ENCODE assay signal across 12 cellular contexts in genomic region chr2:69589973-69590652, GRCh38. TPM values are rescaled to one million over a fixed set of nuclear protein-coding genes. Genes with fewer than 3 reads are reported as not detected.
DNase-seq lines count a peak whose midpoint lies in the region; ATAC-seq and TF ChIP-seq lines count a peak whose summit lies in the region.
"Had no signal": no experiment of that assay in that cellular context is flagged by ENCODE, and none has a peak within 500 bp of the region (broad histone marks: within the 10 kb centered on the region; RNA-seq: fewer than 3 reads in every experiment).

No MANE protein-coding gene starts in this region.

- H3K36me3 Mint-ChIP-seq in activated naive CD4-positive, alpha-beta T cell treated with anti-CD3 and anti-CD28 coated beads for 36 hours (ENCODE audit: low read depth), result peaks cover 5% of the 10 kb centered on the region
- H3K36me3 Mint-ChIP-seq in activated naive CD4-positive, alpha-beta T cell treated with anti-CD3 and anti-CD28 coated beads, Interleukin-2, amount 10 ng/mL, durations not matched to agents 7 days and 5 days, result peaks cover 34% of the 10 kb centered on the region

- peak overlapping the region; percentile 1 for H3K4me3 Mint-ChIP-seq in activated naive CD4-positive, alpha-beta T cell treated with anti-CD3 and anti-CD28 coated beads for 36 hours
- no peak overlapping the region for H3K4me3 Mint-ChIP-seq in activated naive CD4-positive, alpha-beta T cell treated with anti-CD3 and anti-CD28 coated beads, Interleukin-2, amount 10 ng/mL, durations not matched to agents 7 days and 5 days

- H3K4me2 ChIP-seq in smooth muscle cell, result peak overlapping the region; percentile 72

- no peaks in the 10 kb centered on the region for H3K9me3 ChIP-seq in adrenal gland (replicated peaks in 1 of 3)
- H3K9me3 ChIP-seq in right atrium auricular region, result no peaks in the 10 kb centered on the region
- H3K9me3 ChIP-seq in smooth muscle cell (replicated peaks; ENCODE audit: low read depth), result no peaks in the 10 kb centered on the region
- H3K9me3 ChIP-seq in body of pancreas, result no peaks in the 10 kb centered on the region
- H3K9me3 ChIP-seq: SJSA1 had no signal

- H3K4me1 Mint-ChIP-seq in activated naive CD4-positive, alpha-beta T cell treated with anti-CD3 and anti-CD28 coated beads for 36 hours (ENCODE audit: low read depth), result peaks cover 79% of the 10 kb centered on the region
- H3K4me1 Mint-ChIP-seq in activated naive CD4-positive, alpha-beta T cell treated with anti-CD3 and anti-CD28 coated beads, Interleukin-2, amount 10 ng/mL, durations not matched to agents 7 days and 5 days, result peaks cover 65% of the 10 kb centered on the region

- H3K36me3 ChIP-seq in adrenal gland (replicated peaks in 1 of 2), result no peaks in the 10 kb centered on the region
- H3K36me3 ChIP-seq in right atrium auricular region, result no peaks in the 10 kb centered on the region
- no peaks in the 10 kb centered on the region for H3K36me3 ChIP-seq in smooth muscle cell (ENCODE audit: low read depth)
- no peaks in the 10 kb centered on the region for H3K36me3 ChIP-seq in body of pancreas (replicated peaks in 1 of 2; ENCODE audit: insufficient read depth in 1 of 2, low read depth in 2 of 2)

- intact Hi-C loops in activated naive CD4-positive, alpha-beta T cell treated with anti-CD3 and anti-CD28 coated beads for 36 hours (cut with micrococcal nuclease), result no loop called here
- intact Hi-C loops in adrenal gland (cut with DNase I), result no loop called here
- intact Hi-C loops in body of pancreas (cut with DNase I), result no loop called here

- 32 to 51% (median 37%) methylated on average over 8 of the region's 8 CpGs for WGBS in adrenal gland, 4 donors
- 44% methylated on average over 8 of the region's 8 CpGs for WGBS in smooth muscle cell (ENCODE audit: low lambda C conversion rate)
- WGBS in body of pancreas, 2 donors, result 62 to 72% methylated on average over 8 of the region's 8 CpGs

- H3K27ac Mint-ChIP-seq in activated naive CD4-positive, alpha-beta T cell treated with anti-CD3 and anti-CD28 coated beads for 36 hours, result peak overlapping the region; percentile 68
- H3K27ac Mint-ChIP-seq in activated naive CD4-positive, alpha-beta T cell treated with anti-CD3 and anti-CD28 coated beads, Interleukin-2, amount 10 ng/mL, durations not matched to agents 7 days and 5 days, result no peak overlapping the region

- peaks cover 6% of the 10 kb centered on the region for H3F3A ChIP-seq in smooth muscle cell (ENCODE audit: low read depth)

- H3K4me1 ChIP-seq in adrenal gland (replicated peaks in 1 of 2) (peaks cover 8 to 31% of the 10 kb centered on the region in 2 donors), right atrium auricular region (peaks cover 0 to 28% of the 10 kb centered on the region in 2 donors), smooth muscle cell (ENCODE audit: low read depth) (peaks cover 23% of the 10 kb centered on the region), body of pancreas (peaks cover 25% of the 10 kb centered on the region)
- H3K4me1 ChIP-seq: SJSA1 had no signal

- no peak for DNase-seq in activated naive CD4-positive, alpha-beta T cell treated with anti-CD3 and anti-CD28 coated beads for 36 hours
- DNase-seq in activated naive CD4-positive, alpha-beta T cell treated with anti-CD3 and anti-CD28 coated beads, Interleukin-2, amount 10 ng/mL, durations not matched to agents 7 days and 5 days, result no peak
- DNase-seq in adrenal gland, result peak; percentile 60 to 78 (median 76)
- no peak for DNase-seq in right atrium auricular region (ENCODE audit: low spot score)
- DNase-seq in smooth muscle cell (lab: John Stamatoyannopoulos, UW; ENCODE audit: unreplicated experiment), result no peak
- DNase-seq in body of pancreas, result no peak
- DNase-seq: activated CD4-positive, alpha-beta T cell treated with anti-CD3 and anti-CD28 coated beads for 1 hour; NCI-H524 treated with DMSO at 0.1 percent for 48 hours; stimulated activated CD4-positive, alpha-beta T cell treated with anti-CD3 and anti-CD28 coated beads, Interleukin-4, amount 100 ng/mL, for 4 hours had no signal

- TF ChIP-seq POLR2A in adrenal gland (IDR thresholded peaks at IDR 0.05), result peak in 1 of 2 donors; percentile 61
- no peak for TF ChIP-seq POLR2A in body of pancreas (IDR thresholded peaks at IDR 0.05)

- H3K4me3 ChIP-seq in adrenal gland (no peak overlapping the region), right atrium auricular region (no peak overlapping the region), smooth muscle cell (no peak overlapping the region), body of pancreas (no peak overlapping the region)
- H3K4me3 ChIP-seq: SJSA1 had no signal

- CTCF ChIA-PET in activated naive CD4-positive, alpha-beta T cell treated with anti-CD3 and anti-CD28 coated beads for 36 hours (lab: Charles Lee), result interaction anchor here (0.7 to 3.9 kb wide), 3 partner anchors 16 to 24 kb away, joined by 3 to 22 read pairs (median 13); no protein-coding TSS in a partner anchor
- CTCF ChIA-PET in activated naive CD4-positive, alpha-beta T cell treated with anti-CD3 and anti-CD28 coated beads, Interleukin-2, amount 10 ng/mL, durations not matched to agents 7 days and 5 days (lab: Charles Lee), result interaction anchor here (1.1 to 2.1 kb wide), 2 partner anchors 25 to 135 kb away, joined by 7 to 11 read pairs; no protein-coding TSS in a partner anchor

- H3K9ac ChIP-seq in smooth muscle cell (ENCODE audit: low read depth), result no peak overlapping the region

- H2AFZ ChIP-seq in smooth muscle cell (ENCODE audit: low read depth), result no peak overlapping the region

- no peaks in the 10 kb centered on the region for H3K27me3 Mint-ChIP-seq in activated naive CD4-positive, alpha-beta T cell treated with anti-CD3 and anti-CD28 coated beads for 36 hours (ENCODE audit: low read depth)
- no peaks in the 10 kb centered on the region for H3K27me3 Mint-ChIP-seq in activated naive CD4-positive, alpha-beta T cell treated with anti-CD3 and anti-CD28 coated beads, Interleukin-2, amount 10 ng/mL, durations not matched to agents 7 days and 5 days

- H3K27ac ChIP-seq in adrenal gland (peak overlapping the region in 4 of 5 donors; percentile 59 to 87 (median 78)), right atrium auricular region (peak overlapping the region; percentile 69 to 77), smooth muscle cell (ENCODE audit: low read depth) (peak overlapping the region; percentile 68), body of pancreas (no peak overlapping the region)
- H3K27ac ChIP-seq: SJSA1 had no signal

- peaks cover 94% of the 10 kb centered on the region for H4K20me1 ChIP-seq in smooth muscle cell (ENCODE audit: low read depth)

- peak in 1 of 6 experiments; percentile 8 for TF ChIP-seq CTCF in adrenal gland (IDR thresholded peaks at IDR 0.05)
- TF ChIP-seq CTCF in right atrium auricular region (IDR thresholded peaks at IDR 0.05), result no peak
- TF ChIP-seq CTCF in smooth muscle cell (IDR thresholded peaks at IDR 0.05; ENCODE audit: borderline replicate concordance, insufficient read depth, poor library complexity, severe bottlenecking), result no peak
- TF ChIP-seq CTCF in body of pancreas (IDR thresholded peaks at IDR 0.05), result no peak

- ATAC-seq in GM19467 (IDR thresholded peaks at IDR 0.05; ENCODE audit: unreplicated experiment) (no peak), GM21529 (IDR thresholded peaks at IDR 0.05; ENCODE audit: unreplicated experiment) (no peak), body of pancreas (no peak)

- no peaks in the 10 kb centered on the region for H3K9me3 Mint-ChIP-seq in activated naive CD4-positive, alpha-beta T cell treated with anti-CD3 and anti-CD28 coated beads for 36 hours
- no peaks in the 10 kb centered on the region for H3K9me3 Mint-ChIP-seq in activated naive CD4-positive, alpha-beta T cell treated with anti-CD3 and anti-CD28 coated beads, Interleukin-2, amount 10 ng/mL, durations not matched to agents 7 days and 5 days

- H3K79me2 ChIP-seq in smooth muscle cell (ENCODE audit: low read depth), result peaks cover 77% of the 10 kb centered on the region

- H3K27me3 ChIP-seq in adrenal gland (no peaks in the 10 kb centered on the region), right atrium auricular region (no peaks in the 10 kb centered on the region), smooth muscle cell (ENCODE audit: low read depth) (no peaks in the 10 kb centered on the region), body of pancreas (no peaks in the 10 kb centered on the region)
- H3K27me3 ChIP-seq: SJSA1 had no signal

RNA-seq across cellular contexts. Expression of gene AAK1, which starts 53.4 kb away (rescaled TPM):
- total RNA-seq in activated naive CD4-positive, alpha-beta T cell treated with anti-CD3 and anti-CD28 coated beads for 36 hours, result 10 to 100 TPM; 77.4 to 79.5 TPM
- total RNA-seq in adrenal gland (100 to 1,000 TPM in 1 of 8 donors, 10 to 100 TPM in 7; 44.1 to 106 (median 80.7) TPM), right atrium auricular region (10 to 100 TPM; 50.4 to 62.6 TPM), smooth muscle cell (33.3 and 47.7 TPM in 2 replicates), body of pancreas (10 to 100 TPM; 44.6 to 60.0 TPM)
- polyA plus RNA-seq in adrenal gland (10 to 100 TPM; 26.2 to 39.8 (median 37.4) TPM), smooth muscle cell (26.9 and 48.0 TPM in 2 replicates)

Comparison
In these comparisons a context has a peak if more than half of its experiments do, and no peak if none do; other contexts are left out.
1. DNase-seq: peak in adrenal gland (7 of 7); none in activated naive CD4-positive, alpha-beta T cell treated with anti-CD3 and anti-CD28 coated beads for 36 hours (single experiment), activated naive CD4-positive, alpha-beta T cell treated with anti-CD3 and anti-CD28 coated beads, Interleukin-2, amount 10 ng/mL, durations not matched to agents 7 days and 5 days (single experiment), right atrium auricular region (single experiment), smooth muscle cell (single experiment) and body of pancreas (0 of 4).
2. H3K27ac ChIP-seq: peak in adrenal gland (4 of 5), right atrium auricular region (2 of 2) and smooth muscle cell (single experiment); none in body of pancreas (0 of 4).